1 cellular context compared by ENCODE assay signal in the genomic region with DNA sequence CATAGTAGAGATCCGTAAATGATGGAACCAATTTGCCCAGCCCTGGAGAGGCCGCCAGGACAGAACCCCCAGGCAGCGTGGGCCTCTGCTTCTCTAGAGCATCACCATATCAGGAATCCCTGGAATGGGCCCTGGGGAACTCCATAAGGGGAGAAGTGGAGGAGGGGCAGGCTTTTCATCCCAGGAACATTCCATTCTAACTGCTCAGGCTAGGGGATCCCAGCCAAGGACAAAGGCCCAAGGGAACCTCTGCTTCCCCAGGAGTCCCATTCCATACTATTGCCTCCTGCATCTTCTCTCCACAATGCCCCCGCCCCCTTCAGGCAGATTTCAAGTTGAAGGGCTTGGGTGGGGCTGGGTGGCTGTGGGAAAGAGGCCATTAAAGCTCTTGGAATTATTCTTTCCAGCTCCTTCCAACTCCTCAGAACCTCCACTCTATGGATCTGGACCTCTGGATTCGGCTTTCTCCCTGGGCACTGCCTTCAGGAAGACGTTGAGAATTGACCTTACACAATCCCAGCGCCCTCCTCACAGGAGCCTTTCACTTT.
TF ChIP-seq lines count a peak whose summit lies in the region.

No MANE protein-coding gene starts in this region.

TF ChIP-seq in WTC11, 78 proteins besides CTCF, POLR2A, EP300 and RAD21 (continued from another document and continues in another):
- TF ChIP-seq, protein P1, sequence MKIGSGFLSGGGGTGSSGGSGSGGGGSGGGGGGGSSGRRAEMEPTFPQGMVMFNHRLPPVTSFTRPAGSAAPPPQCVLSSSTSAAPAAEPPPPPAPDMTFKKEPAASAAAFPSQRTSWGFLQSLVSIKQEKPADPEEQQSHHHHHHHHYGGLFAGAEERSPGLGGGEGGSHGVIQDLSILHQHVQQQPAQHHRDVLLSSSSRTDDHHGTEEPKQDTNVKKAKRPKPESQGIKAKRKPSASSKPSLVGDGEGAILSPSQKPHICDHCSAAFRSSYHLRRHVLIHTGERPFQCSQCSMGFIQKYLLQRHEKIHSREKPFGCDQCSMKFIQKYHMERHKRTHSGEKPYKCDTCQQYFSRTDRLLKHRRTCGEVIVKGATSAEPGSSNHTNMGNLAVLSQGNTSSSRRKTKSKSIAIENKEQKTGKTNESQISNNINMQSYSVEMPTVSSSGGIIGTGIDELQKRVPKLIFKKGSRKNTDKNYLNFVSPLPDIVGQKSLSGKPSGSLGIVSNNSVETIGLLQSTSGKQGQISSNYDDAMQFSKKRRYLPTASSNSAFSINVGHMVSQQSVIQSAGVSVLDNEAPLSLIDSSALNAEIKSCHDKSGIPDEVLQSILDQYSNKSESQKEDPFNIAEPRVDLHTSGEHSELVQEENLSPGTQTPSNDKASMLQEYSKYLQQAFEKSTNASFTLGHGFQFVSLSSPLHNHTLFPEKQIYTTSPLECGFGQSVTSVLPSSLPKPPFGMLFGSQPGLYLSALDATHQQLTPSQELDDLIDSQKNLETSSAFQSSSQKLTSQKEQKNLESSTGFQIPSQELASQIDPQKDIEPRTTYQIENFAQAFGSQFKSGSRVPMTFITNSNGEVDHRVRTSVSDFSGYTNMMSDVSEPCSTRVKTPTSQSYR (CRISPR knock-in tag; IDR thresholded peaks at IDR 0.05) = peak; percentile 74
- no peak for TF ChIP-seq FOXK1 (CRISPR knock-in tag; IDR thresholded peaks at IDR 0.05)
- TF ChIP-seq ZNF232 (CRISPR knock-in tag; IDR thresholded peaks at IDR 0.05) = no peak
- TF ChIP-seq, protein P2, sequence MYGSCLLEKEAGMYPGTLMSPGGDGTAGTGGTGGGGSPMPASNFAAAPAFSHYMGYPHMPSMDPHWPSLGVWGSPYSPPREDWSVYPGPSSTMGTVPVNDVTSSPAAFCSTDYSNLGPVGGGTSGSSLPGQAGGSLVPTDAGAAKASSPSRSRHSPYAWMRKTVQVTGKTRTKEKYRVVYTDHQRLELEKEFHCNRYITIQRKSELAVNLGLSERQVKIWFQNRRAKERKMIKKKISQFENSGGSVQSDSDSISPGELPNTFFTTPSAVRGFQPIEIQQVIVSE (CRISPR knock-in tag; IDR thresholded peaks at IDR 0.05; ENCODE audit: borderline replicate concordance) = no peak
- TF ChIP-seq, protein P3, sequence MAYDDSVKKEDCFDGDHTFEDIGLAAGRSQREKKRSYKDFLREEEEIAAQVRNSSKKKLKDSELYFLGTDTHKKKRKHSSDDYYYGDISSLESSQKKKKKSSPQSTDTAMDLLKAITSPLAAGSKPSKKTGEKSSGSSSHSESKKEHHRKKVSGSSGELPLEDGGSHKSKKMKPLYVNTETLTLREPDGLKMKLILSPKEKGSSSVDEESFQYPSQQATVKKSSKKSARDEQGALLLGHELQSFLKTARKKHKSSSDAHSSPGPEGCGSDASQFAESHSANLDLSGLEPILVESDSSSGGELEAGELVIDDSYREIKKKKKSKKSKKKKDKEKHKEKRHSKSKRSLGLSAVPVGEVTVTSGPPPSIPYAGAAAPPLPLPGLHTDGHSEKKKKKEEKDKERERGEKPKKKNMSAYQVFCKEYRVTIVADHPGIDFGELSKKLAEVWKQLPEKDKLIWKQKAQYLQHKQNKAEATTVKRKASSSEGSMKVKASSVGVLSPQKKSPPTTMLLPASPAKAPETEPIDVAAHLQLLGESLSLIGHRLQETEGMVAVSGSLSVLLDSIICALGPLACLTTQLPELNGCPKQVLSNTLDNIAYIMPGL (CRISPR knock-in tag; IDR thresholded peaks at IDR 0.05) = no peak
- TF ChIP-seq, protein P4, sequence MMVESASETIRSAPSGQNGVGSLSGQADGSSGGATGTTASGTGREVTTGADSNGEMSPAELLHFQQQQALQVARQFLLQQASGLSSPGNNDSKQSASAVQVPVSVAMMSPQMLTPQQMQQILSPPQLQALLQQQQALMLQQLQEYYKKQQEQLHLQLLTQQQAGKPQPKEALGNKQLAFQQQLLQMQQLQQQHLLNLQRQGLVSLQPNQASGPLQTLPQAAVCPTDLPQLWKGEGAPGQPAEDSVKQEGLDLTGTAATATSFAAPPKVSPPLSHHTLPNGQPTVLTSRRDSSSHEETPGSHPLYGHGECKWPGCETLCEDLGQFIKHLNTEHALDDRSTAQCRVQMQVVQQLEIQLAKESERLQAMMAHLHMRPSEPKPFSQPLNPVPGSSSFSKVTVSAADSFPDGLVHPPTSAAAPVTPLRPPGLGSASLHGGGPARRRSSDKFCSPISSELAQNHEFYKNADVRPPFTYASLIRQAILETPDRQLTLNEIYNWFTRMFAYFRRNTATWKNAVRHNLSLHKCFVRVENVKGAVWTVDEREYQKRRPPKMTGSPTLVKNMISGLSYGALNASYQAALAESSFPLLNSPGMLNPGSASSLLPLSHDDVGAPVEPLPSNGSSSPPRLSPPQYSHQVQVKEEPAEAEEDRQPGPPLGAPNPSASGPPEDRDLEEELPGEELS (CRISPR knock-in tag; IDR thresholded peaks at IDR 0.05) = no peak
- TF ChIP-seq, protein P5, sequence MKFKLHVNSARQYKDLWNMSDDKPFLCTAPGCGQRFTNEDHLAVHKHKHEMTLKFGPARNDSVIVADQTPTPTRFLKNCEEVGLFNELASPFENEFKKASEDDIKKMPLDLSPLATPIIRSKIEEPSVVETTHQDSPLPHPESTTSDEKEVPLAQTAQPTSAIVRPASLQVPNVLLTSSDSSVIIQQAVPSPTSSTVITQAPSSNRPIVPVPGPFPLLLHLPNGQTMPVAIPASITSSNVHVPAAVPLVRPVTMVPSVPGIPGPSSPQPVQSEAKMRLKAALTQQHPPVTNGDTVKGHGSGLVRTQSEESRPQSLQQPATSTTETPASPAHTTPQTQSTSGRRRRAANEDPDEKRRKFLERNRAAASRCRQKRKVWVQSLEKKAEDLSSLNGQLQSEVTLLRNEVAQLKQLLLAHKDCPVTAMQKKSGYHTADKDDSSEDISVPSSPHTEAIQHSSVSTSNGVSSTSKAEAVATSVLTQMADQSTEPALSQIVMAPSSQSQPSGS (CRISPR knock-in tag; IDR thresholded peaks at IDR 0.05; ENCODE audit: borderline replicate concordance, low read depth) = no peak
- no peak for TF ChIP-seq IRF2 (CRISPR knock-in tag; IDR thresholded peaks at IDR 0.05; ENCODE audit: borderline replicate concordance, low read depth)
- no peak for TF ChIP-seq JUN (CRISPR knock-in tag; IDR thresholded peaks at IDR 0.05)
- TF ChIP-seq ZBTB21 (CRISPR knock-in tag; IDR thresholded peaks at IDR 0.05; ENCODE audit: borderline replicate concordance) = no peak
- TF ChIP-seq ZNF138 (CRISPR knock-in tag; conservative IDR thresholded peaks at IDR 0.05) = no peak
- TF ChIP-seq GTF2I (CRISPR knock-in tag; conservative IDR thresholded peaks at IDR 0.05) = no peak
- TF ChIP-seq, protein P6, sequence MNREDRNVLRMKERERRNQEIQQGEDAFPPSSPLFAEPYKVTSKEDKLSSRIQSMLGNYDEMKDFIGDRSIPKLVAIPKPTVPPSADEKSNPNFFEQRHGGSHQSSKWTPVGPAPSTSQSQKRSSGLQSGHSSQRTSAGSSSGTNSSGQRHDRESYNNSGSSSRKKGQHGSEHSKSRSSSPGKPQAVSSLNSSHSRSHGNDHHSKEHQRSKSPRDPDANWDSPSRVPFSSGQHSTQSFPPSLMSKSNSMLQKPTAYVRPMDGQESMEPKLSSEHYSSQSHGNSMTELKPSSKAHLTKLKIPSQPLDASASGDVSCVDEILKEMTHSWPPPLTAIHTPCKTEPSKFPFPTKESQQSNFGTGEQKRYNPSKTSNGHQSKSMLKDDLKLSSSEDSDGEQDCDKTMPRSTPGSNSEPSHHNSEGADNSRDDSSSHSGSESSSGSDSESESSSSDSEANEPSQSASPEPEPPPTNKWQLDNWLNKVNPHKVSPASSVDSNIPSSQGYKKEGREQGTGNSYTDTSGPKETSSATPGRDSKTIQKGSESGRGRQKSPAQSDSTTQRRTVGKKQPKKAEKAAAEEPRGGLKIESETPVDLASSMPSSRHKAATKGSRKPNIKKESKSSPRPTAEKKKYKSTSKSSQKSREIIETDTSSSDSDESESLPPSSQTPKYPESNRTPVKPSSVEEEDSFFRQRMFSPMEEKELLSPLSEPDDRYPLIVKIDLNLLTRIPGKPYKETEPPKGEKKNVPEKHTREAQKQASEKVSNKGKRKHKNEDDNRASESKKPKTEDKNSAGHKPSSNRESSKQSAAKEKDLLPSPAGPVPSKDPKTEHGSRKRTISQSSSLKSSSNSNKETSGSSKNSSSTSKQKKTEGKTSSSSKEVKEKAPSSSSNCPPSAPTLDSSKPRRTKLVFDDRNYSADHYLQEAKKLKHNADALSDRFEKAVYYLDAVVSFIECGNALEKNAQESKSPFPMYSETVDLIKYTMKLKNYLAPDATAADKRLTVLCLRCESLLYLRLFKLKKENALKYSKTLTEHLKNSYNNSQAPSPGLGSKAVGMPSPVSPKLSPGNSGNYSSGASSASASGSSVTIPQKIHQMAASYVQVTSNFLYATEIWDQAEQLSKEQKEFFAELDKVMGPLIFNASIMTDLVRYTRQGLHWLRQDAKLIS (CRISPR knock-in tag; IDR thresholded peaks at IDR 0.05; ENCODE audit: borderline replicate concordance) = no peak
- TF ChIP-seq, protein P7, sequence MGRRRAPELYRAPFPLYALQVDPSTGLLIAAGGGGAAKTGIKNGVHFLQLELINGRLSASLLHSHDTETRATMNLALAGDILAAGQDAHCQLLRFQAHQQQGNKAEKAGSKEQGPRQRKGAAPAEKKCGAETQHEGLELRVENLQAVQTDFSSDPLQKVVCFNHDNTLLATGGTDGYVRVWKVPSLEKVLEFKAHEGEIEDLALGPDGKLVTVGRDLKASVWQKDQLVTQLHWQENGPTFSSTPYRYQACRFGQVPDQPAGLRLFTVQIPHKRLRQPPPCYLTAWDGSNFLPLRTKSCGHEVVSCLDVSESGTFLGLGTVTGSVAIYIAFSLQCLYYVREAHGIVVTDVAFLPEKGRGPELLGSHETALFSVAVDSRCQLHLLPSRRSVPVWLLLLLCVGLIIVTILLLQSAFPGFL (CRISPR knock-in tag; IDR thresholded peaks at IDR 0.05; ENCODE audit: borderline replicate concordance) = no peak
- TF ChIP-seq KAT7 (CRISPR knock-in tag; IDR thresholded peaks at IDR 0.05; ENCODE audit: borderline replicate concordance) = no peak
- TF ChIP-seq NR2C2 (CRISPR knock-in tag; IDR thresholded peaks at IDR 0.05) = no peak
- no peak for TF ChIP-seq TP53 (CRISPR knock-in tag; IDR thresholded peaks at IDR 0.05)
- no peak for TF ChIP-seq ZNF396 (CRISPR knock-in tag; IDR thresholded peaks at IDR 0.05; ENCODE audit: borderline replicate concordance)
- TF ChIP-seq ELF4 (CRISPR knock-in tag; IDR thresholded peaks at IDR 0.05; ENCODE audit: low read depth) = no peak
- TF ChIP-seq OVOL2 (CRISPR knock-in tag; IDR thresholded peaks at IDR 0.05; ENCODE audit: borderline replicate concordance) = no peak
- TF ChIP-seq CBFB (CRISPR knock-in tag; IDR thresholded peaks at IDR 0.05; ENCODE audit: low read depth) = no peak
- TF ChIP-seq, protein P8, sequence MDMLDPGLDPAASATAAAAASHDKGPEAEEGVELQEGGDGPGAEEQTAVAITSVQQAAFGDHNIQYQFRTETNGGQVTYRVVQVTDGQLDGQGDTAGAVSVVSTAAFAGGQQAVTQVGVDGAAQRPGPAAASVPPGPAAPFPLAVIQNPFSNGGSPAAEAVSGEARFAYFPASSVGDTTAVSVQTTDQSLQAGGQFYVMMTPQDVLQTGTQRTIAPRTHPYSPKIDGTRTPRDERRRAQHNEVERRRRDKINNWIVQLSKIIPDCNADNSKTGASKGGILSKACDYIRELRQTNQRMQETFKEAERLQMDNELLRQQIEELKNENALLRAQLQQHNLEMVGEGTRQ (CRISPR knock-in tag; IDR thresholded peaks at IDR 0.05) = no peak
- TF ChIP-seq ZNF423 (CRISPR knock-in tag; IDR thresholded peaks at IDR 0.05) = peak; percentile 78
- TF ChIP-seq, protein P9, sequence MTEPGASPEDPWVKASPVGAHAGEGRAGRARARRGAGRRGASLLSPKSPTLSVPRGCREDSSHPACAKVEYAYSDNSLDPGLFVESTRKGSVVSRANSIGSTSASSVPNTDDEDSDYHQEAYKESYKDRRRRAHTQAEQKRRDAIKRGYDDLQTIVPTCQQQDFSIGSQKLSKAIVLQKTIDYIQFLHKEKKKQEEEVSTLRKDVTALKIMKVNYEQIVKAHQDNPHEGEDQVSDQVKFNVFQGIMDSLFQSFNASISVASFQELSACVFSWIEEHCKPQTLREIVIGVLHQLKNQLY (CRISPR knock-in tag; IDR thresholded peaks at IDR 0.05) = no peak
- TF ChIP-seq, protein P10, sequence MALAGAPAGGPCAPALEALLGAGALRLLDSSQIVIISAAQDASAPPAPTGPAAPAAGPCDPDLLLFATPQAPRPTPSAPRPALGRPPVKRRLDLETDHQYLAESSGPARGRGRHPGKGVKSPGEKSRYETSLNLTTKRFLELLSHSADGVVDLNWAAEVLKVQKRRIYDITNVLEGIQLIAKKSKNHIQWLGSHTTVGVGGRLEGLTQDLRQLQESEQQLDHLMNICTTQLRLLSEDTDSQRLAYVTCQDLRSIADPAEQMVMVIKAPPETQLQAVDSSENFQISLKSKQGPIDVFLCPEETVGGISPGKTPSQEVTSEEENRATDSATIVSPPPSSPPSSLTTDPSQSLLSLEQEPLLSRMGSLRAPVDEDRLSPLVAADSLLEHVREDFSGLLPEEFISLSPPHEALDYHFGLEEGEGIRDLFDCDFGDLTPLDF (CRISPR knock-in tag; IDR thresholded peaks at IDR 0.05) = no peak
- TF ChIP-seq ETV6 (CRISPR knock-in tag; IDR thresholded peaks at IDR 0.05) = peak; percentile 81; the same call in 1 of the 2 replicates
- TF ChIP-seq, protein P11, sequence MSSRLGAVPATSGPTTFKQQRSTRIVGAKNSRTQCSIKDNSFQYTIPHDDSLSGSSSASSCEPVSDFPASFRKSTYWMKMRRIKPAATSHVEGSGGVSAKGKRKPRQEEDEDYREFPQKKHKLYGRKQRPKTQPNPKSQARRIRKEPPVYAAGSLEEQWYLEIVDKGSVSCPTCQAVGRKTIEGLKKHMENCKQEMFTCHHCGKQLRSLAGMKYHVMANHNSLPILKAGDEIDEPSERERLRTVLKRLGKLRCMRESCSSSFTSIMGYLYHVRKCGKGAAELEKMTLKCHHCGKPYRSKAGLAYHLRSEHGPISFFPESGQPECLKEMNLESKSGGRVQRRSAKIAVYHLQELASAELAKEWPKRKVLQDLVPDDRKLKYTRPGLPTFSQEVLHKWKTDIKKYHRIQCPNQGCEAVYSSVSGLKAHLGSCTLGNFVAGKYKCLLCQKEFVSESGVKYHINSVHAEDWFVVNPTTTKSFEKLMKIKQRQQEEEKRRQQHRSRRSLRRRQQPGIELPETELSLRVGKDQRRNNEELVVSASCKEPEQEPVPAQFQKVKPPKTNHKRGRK (CRISPR knock-in tag; IDR thresholded peaks at IDR 0.05; ENCODE audit: borderline replicate concordance) = no peak
- no peak for TF ChIP-seq SMAD4 (CRISPR knock-in tag; IDR thresholded peaks at IDR 0.05)
- TF ChIP-seq, protein P12, sequence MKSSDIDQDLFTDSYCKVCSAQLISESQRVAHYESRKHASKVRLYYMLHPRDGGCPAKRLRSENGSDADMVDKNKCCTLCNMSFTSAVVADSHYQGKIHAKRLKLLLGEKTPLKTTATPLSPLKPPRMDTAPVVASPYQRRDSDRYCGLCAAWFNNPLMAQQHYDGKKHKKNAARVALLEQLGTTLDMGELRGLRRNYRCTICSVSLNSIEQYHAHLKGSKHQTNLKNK (CRISPR knock-in tag; IDR thresholded peaks at IDR 0.05) = no peak
- TF ChIP-seq TEAD1 (CRISPR knock-in tag; IDR thresholded peaks at IDR 0.05) = peak; percentile 92; the same call in 1 of the 2 replicates
- TF ChIP-seq JAZF1 (CRISPR knock-in tag; IDR thresholded peaks at IDR 0.05) = no peak
